In genomic region chr12:85405781-85406522, GRCh38 we compare ENCODE assay signal across 15 cellular contexts.
DNase-seq lines count a peak whose midpoint lies in the region; ATAC-seq and TF ChIP-seq lines count a peak whose summit lies in the region.
"Had no signal": no experiment of that assay in that cellular context is flagged by ENCODE, and none has a peak within 500 bp of the region (broad histone marks: within the 10 kb centered on the region; RNA-seq: fewer than 3 reads in every experiment).

No MANE protein-coding gene starts in this region.

- H3K4me3 ChIP-seq in NB4 (ENCODE audit: low read depth, low read length): no peak overlapping the region
- no peak overlapping the region for H3K4me3 ChIP-seq in epithelial cell of esophagus (ENCODE audit: low read length)
- H3K4me3 ChIP-seq in neuronal stem cell (ENCODE audit: low read length in 2 of 2): no peak overlapping the region
- H3K4me3 ChIP-seq in ascending aorta: no peak overlapping the region
- H3K4me3 ChIP-seq: right atrium auricular region had no signal

- H2BK15ac ChIP-seq in neuronal stem cell (ENCODE audit: low read length): no peak overlapping the region

- no peak overlapping the region for H2AK5ac ChIP-seq in neuronal stem cell (ENCODE audit: low read depth, low read length)

- H2BK12ac ChIP-seq in neuronal stem cell (ENCODE audit: low read length): no peak overlapping the region

- H3K4ac ChIP-seq in neuronal stem cell (ENCODE audit: low read length): no peak overlapping the region

- H3K27me3 ChIP-seq in neuronal stem cell (ENCODE audit: control insufficient read depth in 3 of 3, insufficient read depth in 3 of 3, low read depth in 1 of 3, low read length in 3 of 3) (no peaks in the 10 kb centered on the region), ascending aorta (no peaks in the 10 kb centered on the region)
- H3K27me3 ChIP-seq: right atrium auricular region had no signal

- DNase-seq in COLO829 (ENCODE audit: low spot score): peak; percentile 7
- peak; percentile 15 for DNase-seq in NB4 (ENCODE audit: low read depth)
- DNase-seq in epithelial cell of esophagus (ENCODE audit: low read depth): peak; percentile 5
- no peak for DNase-seq in neuronal stem cell (ENCODE audit: low spot score)
- no peak for DNase-seq in ascending aorta (ENCODE audit: low spot score in 2 of 2)
- DNase-seq in SIG-M5 treated with dmso at 0.1 percent for 504 hours (lab: John Stamatoyannopoulos, UW; ENCODE audit: unreplicated experiment): no peak
- DNase-seq: CD4-positive, alpha-beta memory T cell; head of caudate nucleus; left colon; naive B cell; NCI-H2081 had no signal

- no peak overlapping the region for H4K91ac ChIP-seq in neuronal stem cell (ENCODE audit: low read depth, low read length, poor library complexity)

- no peak overlapping the region for H3K18ac ChIP-seq in neuronal stem cell (ENCODE audit: low read length)

- no peak for TF ChIP-seq POLR2A in NB4 (IDR thresholded peaks at IDR 0.05; ENCODE audit: extremely low read depth, insufficient read length)

- H3K23ac ChIP-seq in neuronal stem cell (ENCODE audit: low read depth, low read length, poor library complexity): no peak overlapping the region

- no peak overlapping the region for H3K9ac ChIP-seq in neuronal stem cell (ENCODE audit: low read depth, low read length, poor library complexity)
- H3K9ac ChIP-seq: KMS-11 had no signal

- no peaks in the 10 kb centered on the region for H3K79me1 ChIP-seq in neuronal stem cell (ENCODE audit: low read depth, low read length)

- H2AFZ ChIP-seq in neuronal stem cell (ENCODE audit: low read length): peak overlapping the region; percentile 63

- no peak overlapping the region for H2BK5ac ChIP-seq in neuronal stem cell (ENCODE audit: low read length)

- H4K8ac ChIP-seq in neuronal stem cell (ENCODE audit: low read depth, low read length): no peak overlapping the region

- H3K14ac ChIP-seq in neuronal stem cell (ENCODE audit: low read length): no peak overlapping the region

- no peaks in the 10 kb centered on the region for H3K36me3 ChIP-seq in neuronal stem cell (replicated peaks in 1 of 2; ENCODE audit: control insufficient read depth in 2 of 2, insufficient read depth in 2 of 2, low read length in 2 of 2)
- H3K36me3 ChIP-seq in ascending aorta: no peaks in the 10 kb centered on the region
- H3K36me3 ChIP-seq: right atrium auricular region had no signal

- H3K4me1 ChIP-seq in neuronal stem cell (ENCODE audit: control insufficient read depth in 2 of 2, insufficient read depth in 1 of 2, low read depth in 1 of 2, low read length in 2 of 2) (peaks cover 0 to 4% of the 10 kb centered on the region in 2 donors), ascending aorta (no peaks in the 10 kb centered on the region)
- H3K4me1 ChIP-seq: right atrium auricular region had no signal

- no peak overlapping the region for H2BK120ac ChIP-seq in neuronal stem cell (ENCODE audit: low read depth, low read length)

- TF ChIP-seq CTCF in NB4 (IDR thresholded peaks at IDR 0.05; ENCODE audit: low read depth, low read length): no peak
- TF ChIP-seq CTCF in epithelial cell of esophagus (IDR thresholded peaks at IDR 0.05; ENCODE audit: insufficient read depth, low read depth, low read length, missing control alignments): no peak
- no peak for TF ChIP-seq CTCF in ascending aorta (IDR thresholded peaks at IDR 0.05)

- WGBS in neuronal stem cell (ENCODE audit: extremely low coverage in 2 of 2, insufficient read length in 2 of 2, insufficient replicate concordance in 1 of 2), 2 donors: no CpG with 5 or more reads among the region's 4 CpGs

- ATAC-seq in GM19035 (IDR thresholded peaks at IDR 0.05; ENCODE audit: unreplicated experiment): no peak
- no peak for ATAC-seq in activated CD4-positive, CD25-positive, alpha-beta regulatory T cell treated with anti-CD3 and anti-CD28 coated beads, Interleukin-2, amount 50 U/mL, for 24 hours
- ATAC-seq: left colon had no signal

- H3K4me2 ChIP-seq in neuronal stem cell (ENCODE audit: insufficient read depth, low read length, poor library complexity, severe bottlenecking): no peak overlapping the region
- H3K4me2 ChIP-seq: KMS-11 had no signal

- intact Hi-C loops in ascending aorta (cut with DNase I): no loop called here

- no peak overlapping the region for H3K27ac ChIP-seq in neuronal stem cell (replicated peaks; ENCODE audit: low read length)
- no peak overlapping the region for H3K27ac ChIP-seq in ascending aorta
- H3K27ac ChIP-seq: KMS-11, right atrium auricular region had no signal

- H3K9me3 ChIP-seq in neuronal stem cell (replicated peaks in 1 of 2; ENCODE audit: control insufficient read depth in 2 of 2, insufficient read depth in 1 of 2, low read depth in 1 of 2, low read length in 2 of 2) (no peaks in the 10 kb centered on the region), ascending aorta (no peaks in the 10 kb centered on the region)
- H3K9me3 ChIP-seq: right atrium auricular region had no signal

Comparison
In these comparisons a context has a peak if more than half of its experiments do, and no peak if none do; other contexts are left out.
1. DNase-seq: peak in COLO829 (single experiment), NB4 (single experiment) and epithelial cell of esophagus (single experiment); none in neuronal stem cell (single experiment), ascending aorta (0 of 2) and SIG-M5 treated with dmso at 0.1 percent for 504 hours (single experiment).